24 cellular contexts compared by ENCODE assay signal in genomic region chr14:51473808-51474207, GRCh38.
A peak's percentile ranks its signal among the peaks of the same experiment; 100 is the strongest.
DNase-seq lines count a peak whose midpoint lies in the region; ATAC-seq and TF ChIP-seq lines count a peak whose summit lies in the region.
"Had no signal": no experiment of that assay in that cellular context is flagged by ENCODE, and none has a peak within 500 bp of the region (broad histone marks: within the 10 kb centered on the region; RNA-seq: fewer than 3 reads in every experiment).

No MANE protein-coding gene starts in this region.

- peak overlapping the region; percentile 9; the same call in 1 of the 2 replicates for H2AFZ ChIP-seq in GM23248

- H3K27me3 ChIP-seq in GM23248 (replicated peaks; ENCODE audit: insufficient read depth) (no peaks in the 10 kb centered on the region), suprapubic skin (no peaks in the 10 kb centered on the region)
- H3K27me3 ChIP-seq: ovary, right lobe of liver, tibial nerve had no signal

- no peak overlapping the region for H3K4me3 ChIP-seq in GM23248
- no peak overlapping the region for H3K4me3 ChIP-seq in suprapubic skin
- H3K4me3 ChIP-seq: ovary, right lobe of liver, tibial nerve had no signal

- no peaks in the 10 kb centered on the region for H3K9me2 ChIP-seq in GM23248 (ENCODE audit: insufficient read depth)

- no peak overlapping the region for H3K9ac ChIP-seq in GM23248
- H3K9ac ChIP-seq: KMS-11 had no signal

- no peak for TF ChIP-seq CTCF in suprapubic skin (IDR thresholded peaks at IDR 0.05)

- H3K9me3 ChIP-seq in GM23248 (ENCODE audit: low read depth) (no peaks in the 10 kb centered on the region), suprapubic skin (no peaks in the 10 kb centered on the region)
- H3K9me3 ChIP-seq: ovary, right lobe of liver, tibial nerve had no signal

- peak; percentile 56 for ATAC-seq in esophagus mucosa
- ATAC-seq in HG03521 (IDR thresholded peaks at IDR 0.05; ENCODE audit: unreplicated experiment): no peak
- ATAC-seq: activated CD8-positive, alpha-beta T cell treated with anti-CD3 and anti-CD28 coated beads for 36 hours; naive thymus-derived CD4-positive, alpha-beta T cell; stimulated activated naive CD8-positive, alpha-beta T cell treated with anti-CD3 and anti-CD28 coated beads, Interleukin-15, Interleukin-2, amounts not matched to agents 100 U/mL and 50 U/mL, for 24 hours had no signal

- in situ Hi-C loops in GM23248 (cut with MboI): no loop called here

- DNase-seq in GM23248: peak; percentile 79
- peak; percentile 11 for DNase-seq in SK-N-DZ (ENCODE audit: low spot score)
- no peak for DNase-seq in suprapubic skin (ENCODE audit: low spot score in 2 of 2)
- DNase-seq in stimulated activated naive CD4-positive, alpha-beta T cell treated with Interleukin-2 at 50 U/mL for 16 hours (lab: John Stamatoyannopoulos, UW): no peak
- no peak for DNase-seq in NCI-H345 (lab: John Stamatoyannopoulos, UW)
- DNase-seq: activated CD8-positive, alpha-beta T cell treated with anti-CD3 and anti-CD28 coated beads for 36 hours; activated naive CD4-positive, alpha-beta T cell treated with anti-CD3 and anti-CD28 coated beads, Interleukin-2, amount 10 ng/mL, durations not matched to agents 7 days and 5 days; activated T-cell treated with anti-CD3 and anti-CD28 coated beads, Interleukin-2, amount 50 U/mL, for 1 hour; aorta; foreskin melanocyte; kidney glomerular epithelial cell; mesendoderm; naive thymus-derived CD4-positive, alpha-beta T cell; NCI-H1092; NCI-H2107; NCI-H524 treated with DMSO at 0.1 percent for 48 hours; ovary; right lobe of liver; stimulated activated naive CD8-positive, alpha-beta T cell treated with anti-CD3 and anti-CD28 coated beads, Interleukin-15, Interleukin-2, amounts not matched to agents 100 U/mL and 50 U/mL, for 24 hours; T-helper 2 cell had no signal

- H4K20me1 ChIP-seq in GM23248 (ENCODE audit: insufficient read depth): no peaks in the 10 kb centered on the region

- peaks cover 19% of the 10 kb centered on the region; the same call in 1 of the 2 replicates for H3F3A ChIP-seq in GM23248 (ENCODE audit: insufficient read depth)

- H3K4me1 ChIP-seq in GM23248 (ENCODE audit: insufficient read depth): peaks cover 26% of the 10 kb centered on the region
- peaks cover 26% of the 10 kb centered on the region for H3K4me1 ChIP-seq in suprapubic skin

- TF ChIP-seq POLR2A in suprapubic skin (IDR thresholded peaks at IDR 0.05): no peak

- no peaks in the 10 kb centered on the region for H3K36me3 ChIP-seq in GM23248 (ENCODE audit: low read depth)
- H3K36me3 ChIP-seq in suprapubic skin: no peaks in the 10 kb centered on the region
- H3K36me3 ChIP-seq: ovary, right lobe of liver, tibial nerve had no signal

- WGBS in GM23248 (ENCODE audit: low coverage in 1 of 2, low lambda C conversion rate in 2 of 2, missing lambda C conversion rate in 2 of 2), 2 experiments: 34 to 35% methylated on average over 3 of the region's 3 CpGs
- 45% methylated on average over 3 of the region's 3 CpGs for WGBS in suprapubic skin

- peak overlapping the region; percentile 22 for H3K4me2 ChIP-seq in GM23248 (ENCODE audit: unreplicated experiment)
- H3K4me2 ChIP-seq: KMS-11 had no signal

- no peak for TF ChIP-seq EP300 in suprapubic skin (IDR thresholded peaks at IDR 0.05)

- no peaks in the 10 kb centered on the region for H3K79me2 ChIP-seq in GM23248 (ENCODE audit: insufficient read depth)

- H3K27ac ChIP-seq in GM23248 (peak overlapping the region; percentile 44), suprapubic skin (peak overlapping the region; percentile 77)
- H3K27ac ChIP-seq: KMS-11, ovary, right lobe of liver, tibial nerve had no signal

Comparison
In these comparisons a context has a peak if more than half of its experiments do, and no peak if none do; other contexts are left out.
1. DNase-seq: peak in GM23248 (single experiment) and SK-N-DZ (single experiment); none in suprapubic skin (0 of 2), stimulated activated naive CD4-positive, alpha-beta T cell treated with Interleukin-2 at 50 U/mL for 16 hours (single experiment) and NCI-H345 (single experiment).